ENCODE assay signal across 34 cellular contexts in the genomic region with DNA sequence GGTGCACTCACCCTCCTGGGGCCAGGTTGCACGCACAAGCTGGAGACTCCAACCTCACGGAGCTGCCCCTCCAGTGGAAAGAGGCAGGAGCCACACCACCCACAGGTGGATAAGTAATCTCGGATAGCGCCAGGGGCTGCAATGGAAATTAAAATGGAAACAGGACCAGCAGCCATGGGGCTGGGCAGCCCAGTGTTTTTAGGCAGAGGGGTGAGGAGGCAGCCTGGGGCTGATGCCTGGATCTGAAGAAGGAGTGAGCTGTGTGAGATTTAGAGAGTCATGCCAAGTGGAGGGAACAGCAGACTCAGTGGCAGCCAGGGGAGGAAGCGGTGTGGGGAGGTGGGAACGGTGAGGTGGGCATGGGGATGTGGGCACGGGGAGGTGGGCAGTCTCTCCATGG.
"Had no signal": no experiment of that assay in that cellular context is flagged by ENCODE, and none has a peak within 500 bp of the region (broad histone marks: within the 10 kb centered on the region; RNA-seq: fewer than 3 reads in every experiment).

No MANE protein-coding gene starts in this region.

- H3K4me3 ChIP-seq: adrenal gland, body of pancreas, breast epithelium had no signal

- H3K4me1 Mint-ChIP-seq: activated B cell treated with CpG ODN at 0.5 μM for 24 hours; activated CD4-positive, alpha-beta T cell treated with anti-CD3 and anti-CD28 coated beads, Interleukin-2, amount 10 ng/mL, durations not matched to agents 24 days and 14 days; activated naive CD8-positive, alpha-beta T cell treated with anti-CD3 and anti-CD28 coated beads for 36 hours; activated T-helper 17 cell treated with anti-CD3 and anti-CD28 coated beads, Interleukin-2, amount 50 U/mL, for 72 hours had no signal

- H3K36me3 ChIP-seq: adrenal gland, brain microvascular endothelial cell, breast epithelium had no signal

- H3K9me3 Mint-ChIP-seq: activated B cell treated with CpG ODN at 0.5 μM for 24 hours; activated CD4-positive, alpha-beta memory T cell treated with anti-CD3 and anti-CD28 coated beads for 36 hours; activated CD4-positive, alpha-beta T cell treated with anti-CD3 and anti-CD28 coated beads, Interleukin-2, amount 10 ng/mL, durations not matched to agents 24 days and 14 days; activated CD8-positive, alpha-beta T cell treated with anti-CD3 and anti-CD28 coated beads for 36 hours; activated naive CD4-positive, alpha-beta T cell treated with anti-CD3 and anti-CD28 coated beads for 36 hours; activated naive CD8-positive, alpha-beta T cell treated with anti-CD3 and anti-CD28 coated beads for 36 hours; activated T-cell treated with anti-CD3 and anti-CD28 coated beads, Interleukin-2, amount 50 U/mL, for 4 hours; activated T-cell treated with anti-CD3 and anti-CD28 coated beads, Interleukin-2, amount 50 U/mL, for 72 hours; activated T-helper 17 cell treated with anti-CD3 and anti-CD28 coated beads, Interleukin-2, amount 50 U/mL, for 72 hours; T-helper 2 cell treated with Interferon-gamma antibody and Interleukin-4, amounts not matched to agents 5 μg/mL and 100 μg/mL, for 36 hours had no signal

- H3K27ac ChIP-seq: adrenal gland, body of pancreas, brain microvascular endothelial cell, breast epithelium, VCaP had no signal

- H3K27me3 Mint-ChIP-seq: activated B cell treated with CpG ODN at 0.5 μM for 24 hours; activated CD4-positive, alpha-beta T cell treated with anti-CD3 and anti-CD28 coated beads, Interleukin-2, amount 10 ng/mL, durations not matched to agents 24 days and 14 days; activated CD8-positive, alpha-beta T cell treated with anti-CD3 and anti-CD28 coated beads for 36 hours; activated naive CD8-positive, alpha-beta T cell treated with anti-CD3 and anti-CD28 coated beads for 36 hours had no signal

- H3K4me3 Mint-ChIP-seq: activated B cell treated with CpG ODN at 0.5 μM for 24 hours; activated CD4-positive, alpha-beta memory T cell treated with anti-CD3 and anti-CD28 coated beads for 36 hours; activated CD4-positive, alpha-beta T cell treated with anti-CD3 and anti-CD28 coated beads, Interleukin-2, amount 10 ng/mL, durations not matched to agents 24 days and 14 days; activated CD8-positive, alpha-beta T cell treated with anti-CD3 and anti-CD28 coated beads for 36 hours; activated naive CD4-positive, alpha-beta T cell treated with anti-CD3 and anti-CD28 coated beads for 36 hours; activated naive CD8-positive, alpha-beta T cell treated with anti-CD3 and anti-CD28 coated beads for 36 hours; activated T-cell treated with anti-CD3 and anti-CD28 coated beads, Interleukin-2, amount 50 U/mL, for 4 hours; activated T-cell treated with anti-CD3 and anti-CD28 coated beads, Interleukin-2, amount 50 U/mL, for 72 hours; activated T-helper 1 cell treated with anti-CD3 and anti-CD28 coated beads, Interleukin-12 subunit alpha, Interleukin-12 subunit beta, Interleukin-2, Interleukin-4 antibody, amounts not matched to agents 30 ng/mL and 10 ng/mL and 1 ng/mL, durations not matched to agents 14 hours and 24 hours and 36 hours; activated T-helper 17 cell treated with anti-CD3 and anti-CD28 coated beads, Interleukin-2, amount 50 U/mL, for 72 hours; T-helper 1 cell treated with Interleukin-12 subunit alpha and Interleukin-12 subunit beta and Interleukin-4 antibody, amounts not matched to agents 30 μg/mL and 1 μg/mL, for 36 hours; T-helper 2 cell treated with Interferon-gamma antibody and Interleukin-4, amounts not matched to agents 5 μg/mL and 100 μg/mL, for 36 hours had no signal

- H3K27ac Mint-ChIP-seq: activated B cell treated with CpG ODN at 0.5 μM for 24 hours; activated CD4-positive, alpha-beta memory T cell treated with anti-CD3 and anti-CD28 coated beads for 36 hours; activated CD4-positive, alpha-beta T cell treated with anti-CD3 and anti-CD28 coated beads, Interleukin-2, amount 10 ng/mL, durations not matched to agents 24 days and 14 days; activated CD8-positive, alpha-beta T cell treated with anti-CD3 and anti-CD28 coated beads for 36 hours; activated naive CD4-positive, alpha-beta T cell treated with anti-CD3 and anti-CD28 coated beads for 36 hours; activated naive CD8-positive, alpha-beta T cell treated with anti-CD3 and anti-CD28 coated beads for 36 hours; activated T-cell treated with anti-CD3 and anti-CD28 coated beads, Interleukin-2, amount 50 U/mL, for 72 hours; activated T-helper 1 cell treated with anti-CD3 and anti-CD28 coated beads, Interleukin-12 subunit alpha, Interleukin-12 subunit beta, Interleukin-2, Interleukin-4 antibody, amounts not matched to agents 30 ng/mL and 10 ng/mL and 1 ng/mL, durations not matched to agents 14 hours and 24 hours and 36 hours; activated T-helper 17 cell treated with anti-CD3 and anti-CD28 coated beads, Interleukin-2, amount 50 U/mL, for 72 hours; T-helper 1 cell treated with Interleukin-12 subunit alpha and Interleukin-12 subunit beta and Interleukin-4 antibody, amounts not matched to agents 30 μg/mL and 1 μg/mL, for 36 hours; T-helper 2 cell treated with Interferon-gamma antibody and Interleukin-4, amounts not matched to agents 5 μg/mL and 100 μg/mL, for 36 hours had no signal

- DNase-seq: activated B cell treated with CpG ODN at 0.5 μM for 24 hours; activated CD4-positive, alpha-beta memory T cell treated with anti-CD3 and anti-CD28 coated beads for 36 hours; activated CD4-positive, alpha-beta T cell treated with anti-CD3 and anti-CD28 coated beads for 4 hours; activated CD4-positive, alpha-beta T cell treated with anti-CD3 and anti-CD28 coated beads, Interleukin-2, amount 10 ng/mL, durations not matched to agents 24 days and 14 days; activated CD4-positive, alpha-beta T cell treated with anti-CD3 and anti-CD28 coated beads, Interleukin-2, amount 50 U/mL, for 1 hour; activated CD4-positive, alpha-beta T cell treated with anti-CD3 and anti-CD28 coated beads, Interleukin-2, amount 50 U/mL, for 4 hours; activated CD4-positive, CD25-positive, alpha-beta regulatory T cell treated with anti-CD3 and anti-CD28 coated beads, Interleukin-2, amount 50 U/mL, for 72 hours; activated CD8-positive, alpha-beta memory T cell treated with anti-CD3 and anti-CD28 coated beads, Interleukin-2, amount 50 U/mL, for 4 hours; activated CD8-positive, alpha-beta T cell treated with anti-CD3 and anti-CD28 coated beads for 36 hours; activated effector memory CD4-positive, alpha-beta T cell treated with anti-CD3 and anti-CD28 coated beads, Interleukin-2, amount 50 U/mL, for 16 hours; activated gamma-delta T cell treated with Interleukin-2 at 50 U/mL for 16 hours; activated naive CD4-positive, alpha-beta T cell; activated naive CD4-positive, alpha-beta T cell treated with anti-CD3 and anti-CD28 coated beads for 36 hours; activated naive CD4-positive, alpha-beta T cell treated with anti-CD3 and anti-CD28 coated beads, Interleukin-2, amount 50 U/mL, for 16 hours; activated naive CD8-positive, alpha-beta T cell treated with anti-CD3 and anti-CD28 coated beads for 36 hours; activated T-cell treated with anti-CD3 and anti-CD28 coated beads for 4 hours; activated T-cell treated with anti-CD3 and anti-CD28 coated beads, Interleukin-2, amount 50 U/mL, for 1 hour; activated T-cell treated with anti-CD3 and anti-CD28 coated beads, Interleukin-2, amount 50 U/mL, for 4 hours; activated T-cell treated with anti-CD3 and anti-CD28 coated beads, Interleukin-2, amount 50 U/mL, for 72 hours; adrenal gland; amniotic stem cell; body of pancreas; brain microvascular endothelial cell; central memory CD4-positive, alpha-beta T cell; T-helper 1 cell; T-helper 2 cell; T-helper 9 cell had no signal

- H3K9me3 ChIP-seq: adrenal gland, body of pancreas, breast epithelium had no signal

- H3K36me3 Mint-ChIP-seq: activated CD4-positive, alpha-beta memory T cell treated with anti-CD3 and anti-CD28 coated beads for 36 hours; activated naive CD4-positive, alpha-beta T cell treated with anti-CD3 and anti-CD28 coated beads, Interleukin-2, amount 50 U/mL, for 72 hours; activated naive CD8-positive, alpha-beta T cell treated with anti-CD3 and anti-CD28 coated beads for 36 hours had no signal

- H3K4me1 ChIP-seq: adrenal gland, body of pancreas, breast epithelium had no signal

- H3K27me3 ChIP-seq: body of pancreas, brain microvascular endothelial cell, breast epithelium had no signal
